ENCODE assay signal across 36 cellular contexts in genomic region chr17:62912363-62912762, GRCh38.
"Had no signal": no experiment of that assay in that cellular context is flagged by ENCODE, and none has a peak within 500 bp of the region (broad histone marks: within the 10 kb centered on the region; RNA-seq: fewer than 3 reads in every experiment).

No MANE protein-coding gene starts in this region.

- H3K27ac ChIP-seq: adrenal gland, body of pancreas, epithelial cell of prostate, esophagus squamous epithelium, gastroesophageal sphincter, WERI-Rb-1 had no signal

- H3K27ac Mint-ChIP-seq: activated B cell treated with CpG ODN at 0.5 μM for 24 hours; activated CD8-positive, alpha-beta T cell treated with anti-CD3 and anti-CD28 coated beads for 36 hours; activated naive CD4-positive, alpha-beta T cell treated with anti-CD3 and anti-CD28 coated beads for 36 hours; activated naive CD4-positive, alpha-beta T cell treated with anti-CD3 and anti-CD28 coated beads, Interleukin-2, amount 50 U/mL, for 24 hours; activated naive CD8-positive, alpha-beta T cell treated with anti-CD3 and anti-CD28 coated beads for 36 hours; activated naive CD8-positive, alpha-beta T cell treated with anti-CD3 and anti-CD28 coated beads, Interleukin-2, amount 50 U/mL, for 24 hours; activated T-helper 17 cell treated with anti-CD3 and anti-CD28 coated beads, Interleukin-2, amount 50 U/mL, for 72 hours; effector memory CD8-positive, alpha-beta T cell; T-helper 17 cell; T-helper 2 cell treated with Interferon-gamma antibody and Interleukin-4, amounts not matched to agents 5 μg/mL and 100 μg/mL, for 36 hours had no signal

- H3K36me3 ChIP-seq: adrenal gland, esophagus squamous epithelium, gastroesophageal sphincter, WERI-Rb-1 had no signal

- H3K4me1 ChIP-seq: adrenal gland, gastroesophageal sphincter had no signal

- FAIRE-seq: colon, endometrium, endothelial cell of umbilical vein had no signal

- H3K27me3 ChIP-seq: adrenal gland, body of pancreas, gastroesophageal sphincter had no signal

- ATAC-seq: activated CD4-positive, CD25-positive, alpha-beta regulatory T cell treated with anti-CD3 and anti-CD28 coated beads, Interleukin-2, amount 50 U/mL, for 24 hours; activated CD8-positive, alpha-beta T cell treated with anti-CD3 and anti-CD28 coated beads for 36 hours; activated naive CD8-positive, alpha-beta T cell treated with anti-CD3 and anti-CD28 coated beads, Interleukin-2, amount 50 U/mL, for 24 hours; activated T-cell treated with anti-CD3 and anti-CD28 coated beads, Interleukin-2, amount 50 U/mL, for 4 hours; activated T-helper 17 cell treated with anti-CD3 and anti-CD28 coated beads, Interleukin-2, amount 50 U/mL, for 72 hours; body of pancreas; effector memory CD8-positive, alpha-beta T cell; gastroesophageal sphincter; T-helper 17 cell had no signal

- H3K4me1 Mint-ChIP-seq: activated B cell treated with CpG ODN at 0.5 μM for 24 hours; activated naive CD4-positive, alpha-beta T cell treated with anti-CD3 and anti-CD28 coated beads, Interleukin-2, amount 50 U/mL, for 24 hours; activated naive CD8-positive, alpha-beta T cell treated with anti-CD3 and anti-CD28 coated beads for 36 hours; activated naive CD8-positive, alpha-beta T cell treated with anti-CD3 and anti-CD28 coated beads, Interleukin-2, amount 50 U/mL, for 24 hours; activated T-helper 17 cell treated with anti-CD3 and anti-CD28 coated beads, Interleukin-2, amount 50 U/mL, for 72 hours; T-helper 17 cell had no signal

- H3K4me3 Mint-ChIP-seq: activated B cell treated with CpG ODN at 0.5 μM for 24 hours; activated CD8-positive, alpha-beta T cell treated with anti-CD3 and anti-CD28 coated beads for 36 hours; activated naive CD4-positive, alpha-beta T cell treated with anti-CD3 and anti-CD28 coated beads for 36 hours; activated naive CD4-positive, alpha-beta T cell treated with anti-CD3 and anti-CD28 coated beads, Interleukin-2, amount 50 U/mL, for 24 hours; activated naive CD8-positive, alpha-beta T cell treated with anti-CD3 and anti-CD28 coated beads for 36 hours; activated naive CD8-positive, alpha-beta T cell treated with anti-CD3 and anti-CD28 coated beads, Interleukin-2, amount 50 U/mL, for 24 hours; activated T-cell treated with anti-CD3 and anti-CD28 coated beads, Interleukin-2, amount 50 U/mL, for 4 hours; activated T-helper 17 cell treated with anti-CD3 and anti-CD28 coated beads, Interleukin-2, amount 50 U/mL, for 72 hours; effector memory CD8-positive, alpha-beta T cell; T-helper 17 cell; T-helper 2 cell treated with Interferon-gamma antibody and Interleukin-4, amounts not matched to agents 5 μg/mL and 100 μg/mL, for 36 hours had no signal

- DNase-seq: activated B cell treated with CpG ODN at 0.5 μM for 24 hours; activated CD4-positive, alpha-beta T cell treated with anti-CD3 and anti-CD28 coated beads for 48 hours; activated CD4-positive, alpha-beta T cell treated with anti-CD3 and anti-CD28 coated beads, Interleukin-2, amount 50 U/mL, for 1 hour; activated CD4-positive, alpha-beta T cell treated with anti-CD3 and anti-CD28 coated beads, Interleukin-2, amount 50 U/mL, for 48 hours; activated CD8-positive, alpha-beta memory T cell treated with anti-CD3 and anti-CD28 coated beads for 24 hours; activated CD8-positive, alpha-beta T cell treated with anti-CD3 and anti-CD28 coated beads for 36 hours; activated effector memory CD4-positive, alpha-beta T cell treated with Interleukin-2 at 50 U/mL for 16 hours; activated gamma-delta T cell treated with Interleukin-2 at 50 U/mL for 16 hours; activated naive CD4-positive, alpha-beta T cell treated with anti-CD3 and anti-CD28 coated beads for 36 hours; activated naive CD8-positive, alpha-beta T cell treated with anti-CD3 and anti-CD28 coated beads for 36 hours; activated naive CD8-positive, alpha-beta T cell treated with anti-CD3 and anti-CD28 coated beads, Interleukin-2, amount 50 U/mL, for 24 hours; activated T-cell treated with anti-CD3 and anti-CD28 coated beads, Interleukin-2, amount 50 U/mL, for 4 hours; adrenal gland; amygdala; aorta; body of pancreas; caudate nucleus; cortex of kidney; dermis blood vessel endothelial cell; effector CD4-positive, alpha-beta T cell; effector memory CD8-positive, alpha-beta T cell; esophagus squamous epithelium; foreskin melanocyte; T-helper 1 cell; T-helper 17 cell; T1000; WERI-Rb-1 had no signal

- H3K9me3 Mint-ChIP-seq: activated CD8-positive, alpha-beta T cell treated with anti-CD3 and anti-CD28 coated beads for 36 hours; activated T-cell treated with anti-CD3 and anti-CD28 coated beads, Interleukin-2, amount 50 U/mL, for 4 hours; activated T-helper 17 cell treated with anti-CD3 and anti-CD28 coated beads, Interleukin-2, amount 50 U/mL, for 72 hours; T-helper 2 cell treated with Interferon-gamma antibody and Interleukin-4, amounts not matched to agents 5 μg/mL and 100 μg/mL, for 36 hours had no signal

- H3K36me3 Mint-ChIP-seq: activated naive CD8-positive, alpha-beta T cell treated with anti-CD3 and anti-CD28 coated beads for 36 hours had no signal

- H3K9me3 ChIP-seq: adrenal gland, body of pancreas, esophagus squamous epithelium had no signal

- H3K4me3 ChIP-seq: adrenal gland, body of pancreas, esophagus squamous epithelium, gastroesophageal sphincter had no signal
